ENCODE assay signal across 8 cellular contexts in the genomic region with DNA sequence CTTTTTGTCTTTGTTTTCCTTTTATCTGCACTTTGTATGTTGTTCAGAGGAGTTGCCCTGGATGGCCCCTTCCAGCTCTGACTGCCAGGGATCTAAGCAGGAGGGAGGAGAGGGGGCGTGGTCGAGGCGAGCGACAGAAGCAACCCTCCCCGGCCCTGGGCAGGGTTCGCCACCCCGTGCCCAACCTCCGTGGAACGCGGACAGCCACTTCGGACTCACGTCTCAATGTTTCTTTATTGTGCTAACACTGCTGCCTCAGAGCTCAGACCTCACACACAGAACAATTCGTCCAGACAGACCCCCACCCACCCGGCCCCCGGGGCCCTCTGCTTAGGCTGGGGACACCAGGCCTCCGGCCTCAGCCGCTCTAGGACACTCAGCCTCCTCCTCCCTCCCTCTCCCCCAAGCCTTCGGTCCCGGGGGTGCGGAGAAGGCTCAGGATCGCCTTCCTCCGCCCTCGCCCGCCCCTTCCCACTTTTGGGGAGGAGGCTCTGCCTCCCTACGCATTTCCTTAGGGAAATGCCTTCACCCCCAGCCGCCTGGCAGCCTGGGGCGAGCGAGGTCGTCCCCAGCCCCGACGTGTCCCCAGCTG. TPM values are rescaled to one million over a fixed set of nuclear protein-coding genes. Genes with fewer than 3 reads are reported as not detected.
DNase-seq lines count a peak whose midpoint lies in the region; ATAC-seq and TF ChIP-seq lines count a peak whose summit lies in the region.

No MANE protein-coding gene starts in this region.

- peaks cover 23% of the 10 kb centered on the region for H3K4me1 Mint-ChIP-seq in activated naive CD8-positive, alpha-beta T cell (ENCODE audit: low read depth)
- H3K4me1 Mint-ChIP-seq in neural crest cell = peaks cover 11% of the 10 kb centered on the region

- no peak for ATAC-seq in HG03196 (IDR thresholded peaks at IDR 0.05; ENCODE audit: unreplicated experiment)
- ATAC-seq in GM21717 (IDR thresholded peaks at IDR 0.05; ENCODE audit: unreplicated experiment) = no peak

- peak; percentile 40 for DNase-seq in activated CD4-positive, alpha-beta T cell treated with anti-CD3 and anti-CD28 coated beads for 48 hours
- no peak for DNase-seq in activated CD4-positive, alpha-beta T cell treated with anti-CD3 and anti-CD28 coated beads, Interleukin-2, amount 50 U/mL, for 4 hours
- peak; percentile 63 for DNase-seq in NCI-H2196 (lab: John Stamatoyannopoulos, UW; ENCODE audit: unreplicated experiment)
- DNase-seq in globus pallidus (ENCODE audit: low spot score) = peak; percentile 79
- DNase-seq in neural crest cell (ENCODE audit: low read depth, low spot score) = peak; percentile 32

- no peak for TF ChIP-seq CTCF in neural crest cell (conservative IDR thresholded peaks at IDR 0.05)

- H3K9me3 Mint-ChIP-seq in activated naive CD8-positive, alpha-beta T cell (ENCODE audit: low read depth) = no peaks in the 10 kb centered on the region
- H3K9me3 Mint-ChIP-seq in neural crest cell = no peaks in the 10 kb centered on the region

- H3K27me3 Mint-ChIP-seq in activated naive CD8-positive, alpha-beta T cell = no peaks in the 10 kb centered on the region
- H3K27me3 Mint-ChIP-seq in neural crest cell (ENCODE audit: low read depth) = peaks cover 89% of the 10 kb centered on the region

- H3K4me3 Mint-ChIP-seq in activated naive CD8-positive, alpha-beta T cell = peak overlapping the region; percentile 87
- H3K4me3 Mint-ChIP-seq in neural crest cell = peak overlapping the region; percentile 75

- peak overlapping the region; percentile 74 for H3K27ac Mint-ChIP-seq in activated naive CD8-positive, alpha-beta T cell
- H3K27ac Mint-ChIP-seq in neural crest cell (ENCODE audit: unreplicated experiment) = no peak overlapping the region

- H3K36me3 Mint-ChIP-seq in activated naive CD8-positive, alpha-beta T cell = no peaks in the 10 kb centered on the region
- H3K36me3 Mint-ChIP-seq in neural crest cell (ENCODE audit: low read depth) = no peaks in the 10 kb centered on the region

RNA-seq across cellular contexts. Expression of gene VSIG8, which starts 8.3 kb away (rescaled TPM):
- total RNA-seq in neural crest cell = not detected in 2 replicates

RNA-seq across cellular contexts. Expression of gene SLAMF8, which starts 27.5 kb away (rescaled TPM):
- total RNA-seq in neural crest cell = not detected in 2 replicates

RNA-seq across cellular contexts. Expression of gene CFAP45, which starts 45.8 kb away (rescaled TPM):
- total RNA-seq in neural crest cell = not detected in 2 replicates

RNA-seq across cellular contexts. Expression of gene FCRL6, which starts 52.0 kb away (rescaled TPM):
- total RNA-seq in neural crest cell = not detected in 2 replicates

Comparison
In these comparisons a context has a peak if more than half of its experiments do, and no peak if none do; other contexts are left out.
1. DNase-seq: peak in activated CD4-positive, alpha-beta T cell treated with anti-CD3 and anti-CD28 coated beads for 48 hours (single experiment), NCI-H2196 (single experiment), globus pallidus (single experiment) and neural crest cell (single experiment); none in activated CD4-positive, alpha-beta T cell treated with anti-CD3 and anti-CD28 coated beads, Interleukin-2, amount 50 U/mL, for 4 hours (0 of 2).